In the genomic region with DNA sequence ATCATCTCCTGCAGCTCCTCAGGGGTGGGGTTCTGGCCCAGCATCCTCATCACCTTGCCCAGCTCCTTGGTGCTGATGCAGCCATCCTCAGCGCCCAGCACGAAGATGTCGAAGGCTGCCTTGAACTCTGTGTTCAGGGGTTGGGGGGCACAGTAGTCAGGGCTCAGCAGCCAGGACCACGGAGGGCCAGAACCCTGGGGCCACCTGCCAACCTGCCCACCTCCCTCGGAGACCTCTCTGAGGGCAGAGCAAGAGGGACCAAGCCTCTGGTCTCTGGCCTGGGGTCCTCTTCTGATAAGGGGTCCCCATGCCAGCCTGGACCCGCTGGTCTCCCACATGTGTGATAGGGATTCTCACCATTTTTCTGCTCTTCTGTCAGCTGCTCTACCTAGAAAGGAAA, we compare ENCODE assay signal across 1 cellular context.
TF ChIP-seq lines count a peak whose summit lies in the region.

No MANE protein-coding gene starts in this region.

TF ChIP-seq in IMR-90, 13 proteins besides CTCF, POLR2A, EP300 and RAD21:
- no peak for TF ChIP-seq FOS (IDR thresholded peaks at IDR 0.05; ENCODE audit: low read depth, low read length)
- TF ChIP-seq, protein P1, sequence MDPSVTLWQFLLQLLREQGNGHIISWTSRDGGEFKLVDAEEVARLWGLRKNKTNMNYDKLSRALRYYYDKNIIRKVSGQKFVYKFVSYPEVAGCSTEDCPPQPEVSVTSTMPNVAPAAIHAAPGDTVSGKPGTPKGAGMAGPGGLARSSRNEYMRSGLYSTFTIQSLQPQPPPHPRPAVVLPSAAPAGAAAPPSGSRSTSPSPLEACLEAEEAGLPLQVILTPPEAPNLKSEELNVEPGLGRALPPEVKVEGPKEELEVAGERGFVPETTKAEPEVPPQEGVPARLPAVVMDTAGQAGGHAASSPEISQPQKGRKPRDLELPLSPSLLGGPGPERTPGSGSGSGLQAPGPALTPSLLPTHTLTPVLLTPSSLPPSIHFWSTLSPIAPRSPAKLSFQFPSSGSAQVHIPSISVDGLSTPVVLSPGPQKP (IDR thresholded peaks at IDR 0.05; ENCODE audit: borderline replicate concordance, low read depth, low read length) = no peak
- TF ChIP-seq, protein P2, sequence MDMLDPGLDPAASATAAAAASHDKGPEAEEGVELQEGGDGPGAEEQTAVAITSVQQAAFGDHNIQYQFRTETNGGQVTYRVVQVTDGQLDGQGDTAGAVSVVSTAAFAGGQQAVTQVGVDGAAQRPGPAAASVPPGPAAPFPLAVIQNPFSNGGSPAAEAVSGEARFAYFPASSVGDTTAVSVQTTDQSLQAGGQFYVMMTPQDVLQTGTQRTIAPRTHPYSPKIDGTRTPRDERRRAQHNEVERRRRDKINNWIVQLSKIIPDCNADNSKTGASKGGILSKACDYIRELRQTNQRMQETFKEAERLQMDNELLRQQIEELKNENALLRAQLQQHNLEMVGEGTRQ (IDR thresholded peaks at IDR 0.05; ENCODE audit: low read depth, low read length) = no peak
- TF ChIP-seq MAZ (IDR thresholded peaks at IDR 0.05; ENCODE audit: borderline replicate concordance, low read depth, low read length) = no peak
- TF ChIP-seq RFX5 (IDR thresholded peaks at IDR 0.05; ENCODE audit: low read depth, low read length) = no peak
- no peak for TF ChIP-seq MAFK (IDR thresholded peaks at IDR 0.05; ENCODE audit: low read depth, low read length)
- no peak for TF ChIP-seq CEBPB (IDR thresholded peaks at IDR 0.05; ENCODE audit: low read depth, low read length)
- TF ChIP-seq BHLHE40 (IDR thresholded peaks at IDR 0.05; ENCODE audit: low read depth, low read length) = no peak
- TF ChIP-seq NFE2L2 (IDR thresholded peaks at IDR 0.05; ENCODE audit: low read depth, low read length) = no peak
- TF ChIP-seq CHD1 (IDR thresholded peaks at IDR 0.05; ENCODE audit: low read depth, low read length) = no peak
- TF ChIP-seq RCOR1 (IDR thresholded peaks at IDR 0.05; ENCODE audit: insufficient replicate concordance, low read length) = no peak
- TF ChIP-seq MXI1 (IDR thresholded peaks at IDR 0.05; ENCODE audit: borderline replicate concordance, low read depth, low read length) = no peak
- no peak for TF ChIP-seq SMC3 (IDR thresholded peaks at IDR 0.05; ENCODE audit: low read depth, low read length)
